ENCODE assay signal across 24 cellular contexts in genomic region chr11:86147004-86147403, GRCh38.
"Had no signal": no experiment of that assay in that cellular context is flagged by ENCODE, and none has a peak within 500 bp of the region (broad histone marks: within the 10 kb centered on the region; RNA-seq: fewer than 3 reads in every experiment).

No MANE protein-coding gene starts in this region.

- H3K27ac Mint-ChIP-seq: activated CD4-positive, alpha-beta T cell treated with anti-CD3 and anti-CD28 coated beads, Interleukin-2, amount 10 ng/mL, durations not matched to agents 7 days and 5 days; activated CD8-positive, alpha-beta T cell treated with anti-CD3 and anti-CD28 coated beads for 36 hours; activated naive CD4-positive, alpha-beta T cell treated with anti-CD3 and anti-CD28 coated beads, Interleukin-2, amount 50 U/mL, for 72 hours; activated T-helper 1 cell treated with anti-CD3 and anti-CD28 coated beads, Interleukin-12 subunit alpha, Interleukin-12 subunit beta, Interleukin-2, Interleukin-4 antibody, amounts not matched to agents 30 ng/mL and 10 ng/mL and 1 ng/mL, durations not matched to agents 14 hours and 24 hours and 36 hours; naive thymus-derived CD4-positive, alpha-beta T cell; T-cell had no signal

- H3K4me3 Mint-ChIP-seq: activated CD4-positive, alpha-beta T cell treated with anti-CD3 and anti-CD28 coated beads, Interleukin-2, amount 10 ng/mL, durations not matched to agents 7 days and 5 days; activated CD8-positive, alpha-beta T cell treated with anti-CD3 and anti-CD28 coated beads for 36 hours; activated T-helper 1 cell treated with anti-CD3 and anti-CD28 coated beads, Interleukin-12 subunit alpha, Interleukin-12 subunit beta, Interleukin-2, Interleukin-4 antibody, amounts not matched to agents 30 ng/mL and 10 ng/mL and 1 ng/mL, durations not matched to agents 14 hours and 24 hours and 36 hours; naive thymus-derived CD4-positive, alpha-beta T cell; T-cell had no signal

- H3K27me3 Mint-ChIP-seq: activated CD4-positive, alpha-beta T cell treated with anti-CD3 and anti-CD28 coated beads, Interleukin-2, amount 10 ng/mL, durations not matched to agents 7 days and 5 days; activated CD8-positive, alpha-beta T cell treated with anti-CD3 and anti-CD28 coated beads for 36 hours; T-cell had no signal

- DNase-seq: activated CD4-positive, alpha-beta T cell treated with anti-CD3 and anti-CD28 coated beads, Interleukin-2, amount 10 ng/mL, durations not matched to agents 7 days and 5 days; activated CD4-positive, CD25-positive, alpha-beta regulatory T cell treated with anti-CD3 and anti-CD28 coated beads, Interleukin-2, amount 50 U/mL, for 72 hours; activated CD8-positive, alpha-beta T cell treated with anti-CD3 and anti-CD28 coated beads for 36 hours; activated gamma-delta T cell treated with Interleukin-2 at 50 U/mL for 16 hours; brain microvascular endothelial cell; caudate nucleus; dermis blood vessel endothelial cell; effector CD8-positive, alpha-beta T cell; hypothalamus; islet precursor cell; left cardiac atrium; naive thymus-derived CD4-positive, alpha-beta T cell; right cardiac atrium; stimulated activated CD4-positive, alpha-beta T cell treated with anti-CD3 and anti-CD28 coated beads, Interleukin-4, amount 100 ng/mL, for 4 hours; stimulated activated naive CD8-positive, alpha-beta T cell treated with anti-CD3 and anti-CD28 coated beads, Interleukin-15, Interleukin-2, amounts not matched to agents 100 U/mL and 50 U/mL, for 24 hours; T-cell; upper lobe of right lung; WERI-Rb-1 had no signal

- H3K9me3 Mint-ChIP-seq: activated CD8-positive, alpha-beta T cell treated with anti-CD3 and anti-CD28 coated beads for 36 hours; activated T-helper 1 cell treated with anti-CD3 and anti-CD28 coated beads, Interleukin-12 subunit alpha, Interleukin-12 subunit beta, Interleukin-2, Interleukin-4 antibody, amounts not matched to agents 30 ng/mL and 10 ng/mL and 1 ng/mL, durations not matched to agents 14 hours and 24 hours and 36 hours; T-cell had no signal

- FAIRE-seq: frontal cortex, TTC549 had no signal

- H3K36me3 Mint-ChIP-seq: activated naive CD4-positive, alpha-beta T cell treated with anti-CD3 and anti-CD28 coated beads, Interleukin-2, amount 50 U/mL, for 72 hours; T-cell had no signal

- H3K27me3 ChIP-seq: ascending aorta, brain microvascular endothelial cell, upper lobe of right lung had no signal

- H3K27ac ChIP-seq: ascending aorta, brain microvascular endothelial cell, parathyroid adenoma, upper lobe of right lung, WERI-Rb-1 had no signal

- H3K9me3 ChIP-seq: ascending aorta, upper lobe of right lung had no signal

- ATAC-seq: activated CD8-positive, alpha-beta T cell treated with anti-CD3 and anti-CD28 coated beads for 36 hours; activated naive CD4-positive, alpha-beta T cell treated with anti-CD3 and anti-CD28 coated beads, Interleukin-2, amount 50 U/mL, for 72 hours; left cardiac atrium; naive thymus-derived CD4-positive, alpha-beta T cell; right cardiac atrium; stimulated activated naive CD8-positive, alpha-beta T cell treated with anti-CD3 and anti-CD28 coated beads, Interleukin-15, Interleukin-2, amounts not matched to agents 100 U/mL and 50 U/mL, for 24 hours; T-cell; upper lobe of right lung had no signal

- H3K9ac ChIP-seq: parathyroid adenoma had no signal

- H3K36me3 ChIP-seq: ascending aorta, brain microvascular endothelial cell, upper lobe of right lung, WERI-Rb-1 had no signal

- H3K4me3 ChIP-seq: ascending aorta, upper lobe of right lung had no signal
